In genomic region chr19:14826006-14826405, GRCh38 we compare ENCODE assay signal across 1 cellular context.
A peak's percentile ranks its signal among the peaks of the same experiment; 100 is the strongest.
TF ChIP-seq lines count a peak whose summit lies in the region.

No MANE protein-coding gene starts in this region.

TF ChIP-seq in A549, 52 proteins besides CTCF, POLR2A, EP300 and RAD21:
- no peak for TF ChIP-seq HOXB5 (CRISPR knock-in tag; IDR thresholded peaks at IDR 0.05)
- TF ChIP-seq FOSL2 (IDR thresholded peaks at IDR 0.05): no peak
- 0 out of 2 replicates have a peak, but pooled peaks have one; percentile 11 for TF ChIP-seq FOSL2 (CRISPR knock-in tag; IDR thresholded peaks at IDR 0.05)
